In the genomic region with DNA sequence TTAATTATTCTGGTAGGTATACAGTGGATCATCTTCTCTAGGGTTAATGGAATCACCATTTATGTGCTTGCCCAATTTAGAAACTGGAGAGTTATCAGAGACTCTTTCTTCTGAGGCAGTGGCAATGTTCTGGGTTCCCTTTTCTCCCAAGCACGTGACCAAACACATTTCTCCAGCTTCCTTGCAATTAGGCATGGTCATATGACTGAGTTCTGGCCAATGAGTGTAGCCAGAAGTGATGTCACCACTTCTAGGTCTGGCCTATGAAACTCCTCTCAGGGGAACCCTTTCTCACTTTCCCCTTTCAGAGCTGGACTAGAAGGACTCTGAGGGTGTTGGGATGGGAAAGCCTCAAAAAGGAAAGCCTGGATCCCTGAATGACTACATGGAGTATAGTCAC, we compare ENCODE assay signal across 25 cellular contexts.
"Had no signal": no experiment of that assay in that cellular context is flagged by ENCODE, and none has a peak within 500 bp of the region (broad histone marks: within the 10 kb centered on the region; RNA-seq: fewer than 3 reads in every experiment).

No MANE protein-coding gene starts in this region.

- H2AFZ ChIP-seq: neural progenitor cell, parathyroid adenoma had no signal

- H3K9ac ChIP-seq: neural progenitor cell, parathyroid adenoma had no signal

- H3K27ac Mint-ChIP-seq: naive thymus-derived CD4-positive, alpha-beta T cell; nephron; neural progenitor cell; stimulated activated memory B cell treated with anti-CD40 and anti-IgM and Interleukin-4, amounts not matched to agents 10 μg/mL and 1 μg/mL and 100 μg/mL, for 72 hours; stimulated activated naive CD8-positive, alpha-beta T cell treated with anti-CD3 and anti-CD28 coated beads, Interleukin-15, amount 100 ng/mL, for 72 hours; type B pancreatic cell had no signal

- H3K4me3 ChIP-seq: left ventricle myocardium inferior, lung, mucosa of descending colon, neural progenitor cell, right atrium auricular region, right lobe of liver, smooth muscle cell, tibial nerve, uterus had no signal

- H3K4me1 ChIP-seq: left ventricle myocardium inferior, parathyroid adenoma, right atrium auricular region, right lobe of liver, tibial nerve, uterus had no signal

- ATAC-seq: mucosa of descending colon; naive thymus-derived CD4-positive, alpha-beta T cell; right lobe of liver; stimulated activated memory B cell treated with anti-CD40 and anti-IgM and Interleukin-4, amounts not matched to agents 10 μg/mL and 1 μg/mL and 100 μg/mL, for 72 hours; stimulated activated naive CD8-positive, alpha-beta T cell treated with anti-CD3 and anti-CD28 coated beads, Interleukin-15, amount 100 ng/mL, for 72 hours had no signal

- H3K36me3 ChIP-seq: left ventricle myocardium inferior, neural progenitor cell, neutrophil, right atrium auricular region, right lobe of liver, tibial nerve, uterus had no signal

- H3K36me3 Mint-ChIP-seq: neural progenitor cell; stimulated activated memory B cell treated with anti-CD40 and anti-IgM and Interleukin-4, amounts not matched to agents 10 μg/mL and 1 μg/mL and 100 μg/mL, for 72 hours; type B pancreatic cell had no signal

- H3K9me3 ChIP-seq: mucosa of descending colon, neutrophil, right lobe of liver, uterus had no signal

- H3K9me3 Mint-ChIP-seq: nephron; neural progenitor cell; stimulated activated memory B cell treated with anti-CD40 and anti-IgM and Interleukin-4, amounts not matched to agents 10 μg/mL and 1 μg/mL and 100 μg/mL, for 72 hours; type B pancreatic cell had no signal

- H3K4me3 Mint-ChIP-seq: naive thymus-derived CD4-positive, alpha-beta T cell; nephron; neural progenitor cell; stimulated activated memory B cell treated with anti-CD40 and anti-IgM and Interleukin-4, amounts not matched to agents 10 μg/mL and 1 μg/mL and 100 μg/mL, for 72 hours; stimulated activated naive CD8-positive, alpha-beta T cell treated with anti-CD3 and anti-CD28 coated beads, Interleukin-15, amount 100 ng/mL, for 72 hours; type B pancreatic cell had no signal

- H3K27ac ChIP-seq: left ventricle myocardium inferior, neural progenitor cell, neutrophil, parathyroid adenoma, right atrium auricular region, right lobe of liver, tibial nerve, uterus had no signal

- H3K4me2 ChIP-seq: neural progenitor cell, smooth muscle cell had no signal

- H3K4me1 Mint-ChIP-seq: naive thymus-derived CD4-positive, alpha-beta T cell; nephron; stimulated activated memory B cell treated with anti-CD40 and anti-IgM and Interleukin-4, amounts not matched to agents 10 μg/mL and 1 μg/mL and 100 μg/mL, for 72 hours; stimulated activated naive CD8-positive, alpha-beta T cell treated with anti-CD3 and anti-CD28 coated beads, Interleukin-15, amount 100 ng/mL, for 72 hours had no signal

- DNase-seq: islet precursor cell; left ventricle myocardium inferior; midbrain; mucosa of descending colon; naive thymus-derived CD4-positive, alpha-beta T cell; occipital lobe; right lobe of liver; stimulated activated CD4-positive, alpha-beta T cell treated with anti-CD3 and anti-CD28 coated beads, Interleukin-1b, Interleukin-23, amount 100 ng/mL, for 48 hours; stimulated activated CD4-positive, alpha-beta T cell treated with anti-CD3 and anti-CD28 coated beads, Interleukin-2, amount 100 ng/mL, for 48 hours; stimulated activated CD4-positive, alpha-beta T cell treated with anti-CD3 and anti-CD28 coated beads, Interleukin-4, amount 100 ng/mL, for 4 hours; stimulated activated CD8-positive, alpha-beta memory T cell treated with anti-CD3 and anti-CD28 coated beads, Interleukin-4, amount 100 ng/mL, for 48 hours; stimulated activated naive CD4-positive, alpha-beta T cell treated with Interleukin-2 at 50 U/mL for 16 hours; stimulated activated naive CD8-positive, alpha-beta T cell treated with anti-CD3 and anti-CD28 coated beads, Interleukin-15, amount 100 ng/mL, for 72 hours; substantia nigra; uterus had no signal

- H3K79me2 ChIP-seq: parathyroid adenoma had no signal

- H3K27me3 ChIP-seq: neural progenitor cell, neutrophil, right atrium auricular region, right lobe of liver, tibial nerve, uterus had no signal
